Comparison of ENCODE assay signal across 10 cellular contexts in genomic region chr16:2713985-2714774, GRCh38.
"Had no signal": no experiment of that assay in that cellular context is flagged by ENCODE, and none has a peak within 500 bp of the region (broad histone marks: within the 10 kb centered on the region; RNA-seq: fewer than 3 reads in every experiment).

No MANE protein-coding gene starts in this region.

- H3K4me3 ChIP-seq: cardiac muscle cell, colonic mucosa, heart right ventricle, left lung, upper lobe of left lung had no signal

- H3K4me1 ChIP-seq: colonic mucosa had no signal

- H3K27me3 ChIP-seq: cardiac muscle cell, heart right ventricle had no signal

- H3K27ac ChIP-seq: cardiac muscle cell, colonic mucosa, heart right ventricle, left lung, upper lobe of left lung had no signal

- DNase-seq: activated CD4-positive, alpha-beta T cell treated with anti-CD3 and anti-CD28 coated beads for 48 hours; activated naive CD4-positive, alpha-beta T cell treated with anti-CD3 and anti-CD28 coated beads, Interleukin-2, amount 10 ng/mL, durations not matched to agents 7 days and 5 days; colonic mucosa; heart right ventricle; islet precursor cell; left lung; stimulated activated CD4-positive, alpha-beta T cell treated with anti-CD3 and anti-CD28 coated beads, Interleukin-12 subunit alpha, Interleukin-12 subunit beta, amount 100 ng/mL, for 4 hours; stimulated activated naive CD4-positive, alpha-beta T cell treated with Interleukin-2 at 50 U/mL for 16 hours had no signal

- H3K9me3 ChIP-seq: colonic mucosa, heart right ventricle, left lung, upper lobe of left lung had no signal

- H3K36me3 ChIP-seq: cardiac muscle cell, colonic mucosa had no signal
